ENCODE assay signal across 8 cellular contexts in the genomic region with DNA sequence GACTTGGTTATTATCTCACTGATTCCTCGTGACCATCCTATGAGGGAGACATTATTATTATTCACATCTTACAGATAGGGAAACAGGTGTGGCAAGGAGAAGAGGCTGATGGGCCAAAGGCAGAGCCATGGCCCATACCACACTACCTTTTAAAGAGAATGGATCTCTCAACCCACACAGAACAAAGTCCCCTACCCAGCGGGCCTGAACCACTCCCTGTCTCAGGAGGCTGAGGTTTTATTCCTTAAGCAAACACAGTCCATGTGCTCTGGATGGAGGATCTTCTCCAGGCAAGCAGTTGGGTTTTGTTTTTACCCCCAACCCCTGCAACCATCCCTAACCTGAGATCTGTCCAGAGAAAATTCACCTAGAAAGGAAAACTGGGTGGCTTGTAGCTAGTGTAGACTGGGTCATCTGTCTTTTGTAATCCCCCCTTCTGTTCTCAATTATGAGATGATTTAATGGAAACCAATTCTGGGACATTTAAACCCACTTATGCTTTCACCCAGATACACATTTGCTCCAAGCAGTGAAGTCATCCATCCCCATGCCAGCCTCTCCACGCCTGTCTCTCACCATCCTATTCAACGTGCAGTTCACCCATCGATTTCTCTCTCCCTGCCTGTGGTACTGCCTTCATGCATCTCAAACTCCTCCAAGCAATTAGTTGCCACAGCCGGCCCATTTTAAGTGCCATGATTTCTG. TPM values are rescaled to one million over a fixed set of nuclear protein-coding genes. Genes with fewer than 3 reads are reported as not detected.
DNase-seq lines count a peak whose midpoint lies in the region; ATAC-seq and TF ChIP-seq lines count a peak whose summit lies in the region.

No MANE protein-coding gene starts in this region.

- H3K27ac ChIP-seq in HEK293 (ENCODE audit: extremely low read depth, low read depth, low read length) = no peak overlapping the region

- H3K27me3 Mint-ChIP-seq in activated naive CD8-positive, alpha-beta T cell treated with anti-CD3 and anti-CD28 coated beads, Interleukin-2, amount 50 U/mL, for 24 hours = no peaks in the 10 kb centered on the region
- peaks cover 24% of the 10 kb centered on the region for H3K27me3 Mint-ChIP-seq in mesothelial cell of epicardium (ENCODE audit: low read depth)

- no peaks in the 10 kb centered on the region for H3K9me3 Mint-ChIP-seq in activated naive CD8-positive, alpha-beta T cell treated with anti-CD3 and anti-CD28 coated beads, Interleukin-2, amount 50 U/mL, for 24 hours
- no peaks in the 10 kb centered on the region for H3K9me3 Mint-ChIP-seq in mesothelial cell of epicardium

- peaks cover 79% of the 10 kb centered on the region for H3K4me1 Mint-ChIP-seq in activated naive CD8-positive, alpha-beta T cell treated with anti-CD3 and anti-CD28 coated beads, Interleukin-2, amount 50 U/mL, for 24 hours
- peaks cover 17% of the 10 kb centered on the region for H3K4me1 Mint-ChIP-seq in mesothelial cell of epicardium

- H3K4me3 Mint-ChIP-seq in activated naive CD8-positive, alpha-beta T cell treated with anti-CD3 and anti-CD28 coated beads, Interleukin-2, amount 50 U/mL, for 24 hours = peak overlapping the region; percentile 89
- H3K4me3 Mint-ChIP-seq in mesothelial cell of epicardium = peak overlapping the region; percentile 63

- H3K4me3 ChIP-seq in AG04449 (ENCODE audit: low read depth, low read length) = peak overlapping the region; percentile 67; the same call in 1 of the 2 replicates
- no peak overlapping the region for H3K4me3 ChIP-seq in HEK293 (ENCODE audit: low read depth, low read length)

- peak overlapping the region; percentile 95 for H3K27ac Mint-ChIP-seq in activated naive CD8-positive, alpha-beta T cell treated with anti-CD3 and anti-CD28 coated beads, Interleukin-2, amount 50 U/mL, for 24 hours
- no peak overlapping the region for H3K27ac Mint-ChIP-seq in mesothelial cell of epicardium

- no peaks in the 10 kb centered on the region for H3K9me3 ChIP-seq in HEK293 (ENCODE audit: control insufficient read depth, insufficient read depth, low read depth, low read length)

- peaks cover 0 to 31% of the 10 kb centered on the region in 2 experiments; a peak in 2 of 3 replicates for H3K36me3 ChIP-seq in HEK293 (ENCODE audit: control insufficient read depth in 2 of 2, insufficient read depth in 1 of 2, low read length in 2 of 2)

- ATAC-seq in activated naive CD8-positive, alpha-beta T cell treated with anti-CD3 and anti-CD28 coated beads, Interleukin-2, amount 50 U/mL, for 24 hours = no peak
- ATAC-seq in omental fat pad (ENCODE audit: low FRiP score) (no peak), GM21528 (IDR thresholded peaks at IDR 0.05; ENCODE audit: low FRiP score, unreplicated experiment) (no peak)

- H3K4me1 ChIP-seq in HEK293 (ENCODE audit: control insufficient read depth, insufficient read depth, low read length) = no peaks in the 10 kb centered on the region

- TF ChIP-seq CTCF in AG04449 (IDR thresholded peaks at IDR 0.05; ENCODE audit: insufficient read depth, low read length, missing control alignments) (no peak), HEK293 (tag by site-specific recombination; IDR thresholded peaks at IDR 0.05) (no peak), mesothelial cell of epicardium (IDR thresholded peaks at IDR 0.05; ENCODE audit: unreplicated experiment) (no peak), omental fat pad (IDR thresholded peaks at IDR 0.05) (no peak)

- peaks cover 57% of the 10 kb centered on the region for H3K36me3 Mint-ChIP-seq in activated naive CD8-positive, alpha-beta T cell treated with anti-CD3 and anti-CD28 coated beads, Interleukin-2, amount 50 U/mL, for 24 hours (ENCODE audit: low read depth)
- peaks cover 3% of the 10 kb centered on the region for H3K36me3 Mint-ChIP-seq in mesothelial cell of epicardium

- DNase-seq in AG04449 (ENCODE audit: low read depth, low spot score) (no peak), mesothelial cell of epicardium (ENCODE audit: low spot score in 2 of 2, unreplicated experiment in 2 of 2) (no peak), omental fat pad (ENCODE audit: low spot score) (no peak), NCI-H2081 treated with DMSO at 0.1 percent for 48 hours (lab: John Stamatoyannopoulos, UW) (no peak), DMS79 (lab: John Stamatoyannopoulos, UW) (no peak)
- no peak for DNase-seq in activated naive CD8-positive, alpha-beta T cell treated with anti-CD3 and anti-CD28 coated beads, Interleukin-2, amount 50 U/mL, for 24 hours

- CTCF ChIA-PET in AG04449 (lab: Yijun Ruan, JAX) = interaction anchor here (1.3 kb wide), 1 partner anchor 8 kb away, joined by 3 read pairs; no protein-coding TSS in a partner anchor
- CTCF ChIA-PET in HEK293 (lab: Yijun Ruan, JAX) = interaction anchor here (1.2 kb wide), 1 partner anchor 62 kb away, joined by 3 read pairs; no protein-coding TSS in a partner anchor

- POLR2A ChIA-PET in AG04449 (lab: Yijun Ruan, JAX) = no interaction called here
- POLR2A ChIA-PET in HEK293 (lab: Yijun Ruan, JAX) = interaction anchor here (1.5 kb wide), 1 partner anchor 32 kb away, joined by 3 read pairs; the partner anchor contains the start of gene PSMD5

TF ChIP-seq in HEK293, 187 proteins besides CTCF, POLR2A, EP300 and RAD21:
- TF ChIP-seq ZNF24 (tag by site-specific recombination; IDR thresholded peaks at IDR 0.05) (0 out of 2 replicates have a peak, but pooled peaks have one; percentile 20), ZNF324 (tag by site-specific recombination; IDR thresholded peaks at IDR 0.05) (no peak)

RNA-seq across cellular contexts. Expression of gene PHF19, which starts 2.0 kb away (rescaled TPM):
- total RNA-seq in mesothelial cell of epicardium (36.0 to 44.5 TPM (median 41.6 TPM) in 3 replicates), omental fat pad (10 to 100 TPM; 16.3 to 31.2 (median 25.3) TPM)

RNA-seq across cellular contexts. Expression of gene PSMD5, which starts 32.3 kb away (rescaled TPM):
- 46.9 to 57.3 TPM (median 56.1 TPM) in 3 replicates for total RNA-seq in mesothelial cell of epicardium
- 10 to 100 TPM; 30.7 to 57.5 (median 36.2) TPM for total RNA-seq in omental fat pad

RNA-seq across cellular contexts. Expression of gene TRAF1, which starts 51.6 kb away (rescaled TPM):
- 7.7 to 8.2 TPM (median 8.0 TPM) in 3 replicates for total RNA-seq in mesothelial cell of epicardium
- 1 to 10 TPM; 3.0 to 9.0 (median 6.1) TPM for total RNA-seq in omental fat pad
